8 cellular contexts compared by ENCODE assay signal in the genomic region with DNA sequence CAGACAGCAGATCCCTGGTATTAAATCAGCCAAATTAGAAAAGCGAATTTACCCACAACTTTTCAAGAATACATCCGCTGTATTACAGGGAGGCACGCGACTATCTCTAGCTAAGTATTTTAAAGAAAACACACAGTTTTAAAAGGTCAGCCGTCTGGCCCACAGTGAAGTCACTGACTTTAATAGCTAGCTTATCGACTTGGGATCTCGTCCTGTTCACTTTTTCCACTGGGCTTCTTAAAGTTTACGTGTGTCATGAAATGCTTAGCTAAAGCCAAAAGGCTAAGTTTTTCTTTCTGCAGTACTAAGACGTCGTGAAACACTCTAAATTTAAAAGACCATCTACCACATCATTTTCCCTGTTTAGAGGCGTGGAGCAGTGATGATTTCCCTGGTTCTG. TPM values are rescaled to one million over a fixed set of nuclear protein-coding genes. Genes with fewer than 3 reads are reported as not detected.
DNase-seq lines count a peak whose midpoint lies in the region; ATAC-seq, FAIRE-seq and TF ChIP-seq lines count a peak whose summit lies in the region.

No MANE protein-coding gene starts in this region.

- WGBS in hepatocyte (ENCODE audit: low lambda C conversion rate, missing lambda C conversion rate) = 41% methylated on average over 11 of the region's 11 CpGs

- H3K4me1 ChIP-seq in hepatocyte (ENCODE audit: insufficient read depth) = peaks cover 39% of the 10 kb centered on the region

- no peak overlapping the region for H3K4me3 ChIP-seq in hepatocyte

- no peaks in the 10 kb centered on the region for H3K9me3 Mint-ChIP-seq in activated T-cell treated with anti-CD3 and anti-CD28 coated beads, Interleukin-2, amount 50 U/mL, for 4 hours

- H3K36me3 Mint-ChIP-seq in activated T-cell treated with anti-CD3 and anti-CD28 coated beads, Interleukin-2, amount 50 U/mL, for 4 hours (ENCODE audit: insufficient read depth) = peaks cover 7% of the 10 kb centered on the region

- peaks cover 54% of the 10 kb centered on the region for H3K4me1 Mint-ChIP-seq in activated T-cell treated with anti-CD3 and anti-CD28 coated beads, Interleukin-2, amount 50 U/mL, for 4 hours (ENCODE audit: low read depth)

- H3K4me3 Mint-ChIP-seq in activated T-cell treated with anti-CD3 and anti-CD28 coated beads, Interleukin-2, amount 50 U/mL, for 4 hours = peak overlapping the region; percentile 76

- H3K27me3 Mint-ChIP-seq in activated T-cell treated with anti-CD3 and anti-CD28 coated beads, Interleukin-2, amount 50 U/mL, for 4 hours (ENCODE audit: low read depth) = no peaks in the 10 kb centered on the region

- H3K4me2 ChIP-seq in hepatocyte = peak overlapping the region; percentile 20

- no peak overlapping the region for H2AFZ ChIP-seq in hepatocyte

- no peaks in the 10 kb centered on the region for H3K9me3 ChIP-seq in hepatocyte (ENCODE audit: low read depth)

- H3K79me2 ChIP-seq in hepatocyte = peaks cover 51% of the 10 kb centered on the region

- DNase-seq in A172 (ENCODE audit: low spot score) = peak; percentile 28
- DNase-seq in GM19239 (ENCODE audit: insufficient read length, low spot score) = no peak
- DNase-seq in activated T-cell treated with anti-CD3 and anti-CD28 coated beads, Interleukin-2, amount 50 U/mL, for 4 hours = peak; percentile 46
- DNase-seq in hepatocyte (ENCODE audit: low spot score) = peak; percentile 53
- no peak for DNase-seq in D721Med (ENCODE audit: insufficient read length, low spot score)
- no peak for DNase-seq in NCI-H1092 treated with DMSO at 0.1 percent for 48 hours (lab: John Stamatoyannopoulos, UW)
- DNase-seq in effector CD8-positive, alpha-beta T cell (lab: John Stamatoyannopoulos, UW) = no peak

- FAIRE-seq in GM19239 (lab: Jason Lieb, UNC) (peak; percentile 54), D721Med (lab: Jason Lieb, UNC) (no peak)

- no peaks in the 10 kb centered on the region for H3K36me3 ChIP-seq in hepatocyte (replicated peaks; ENCODE audit: insufficient read depth, low read depth)

- H3K27ac ChIP-seq in hepatocyte = peak overlapping the region; percentile 56

- TF ChIP-seq CTCF in hepatocyte (IDR thresholded peaks at IDR 0.05; ENCODE audit: poor library complexity) (no peak), D721Med (IDR thresholded peaks at IDR 0.05; ENCODE audit: insufficient read depth, missing control alignments) (no peak)

- no peaks in the 10 kb centered on the region for H3K27me3 ChIP-seq in hepatocyte

- no peak for ATAC-seq in activated T-cell treated with anti-CD3 and anti-CD28 coated beads, Interleukin-2, amount 50 U/mL, for 4 hours
- no peak for ATAC-seq in HG02623 (IDR thresholded peaks at IDR 0.05; ENCODE audit: unreplicated experiment)

- no peaks in the 10 kb centered on the region for H4K20me1 ChIP-seq in hepatocyte (ENCODE audit: insufficient read depth, poor library complexity, severe bottlenecking)

- no peaks in the 10 kb centered on the region for H3K9me2 ChIP-seq in hepatocyte (replicated peaks; ENCODE audit: insufficient read depth)

RNA-seq across cellular contexts. Expression of a gene that starts 27.2 kb away (rescaled TPM):
- 26.7 and 32.0 TPM in 2 replicates for total RNA-seq in A172 (2014; rRNA removed; shearing (Covaris generic))
- 10 to 100 TPM; 42.0 to 63.0 (median 43.9) TPM for total RNA-seq in activated T-cell treated with anti-CD3 and anti-CD28 coated beads, Interleukin-2, amount 50 U/mL, for 4 hours
- total RNA-seq in hepatocyte = 12.5 and 13.3 TPM in 2 replicates
- polyA plus RNA-seq in hepatocyte = 8.2 and 8.7 TPM in 2 replicates

Comparison
In these comparisons a context has a peak if more than half of its experiments do, and no peak if none do; other contexts are left out.
1. DNase-seq: peak in A172 (single experiment), activated T-cell treated with anti-CD3 and anti-CD28 coated beads, Interleukin-2, amount 50 U/mL, for 4 hours (single experiment) and hepatocyte (single experiment); none in GM19239 (single experiment), D721Med (single experiment), NCI-H1092 treated with DMSO at 0.1 percent for 48 hours (single experiment) and effector CD8-positive, alpha-beta T cell (single experiment).